22 cellular contexts compared by ENCODE assay signal in the genomic region with DNA sequence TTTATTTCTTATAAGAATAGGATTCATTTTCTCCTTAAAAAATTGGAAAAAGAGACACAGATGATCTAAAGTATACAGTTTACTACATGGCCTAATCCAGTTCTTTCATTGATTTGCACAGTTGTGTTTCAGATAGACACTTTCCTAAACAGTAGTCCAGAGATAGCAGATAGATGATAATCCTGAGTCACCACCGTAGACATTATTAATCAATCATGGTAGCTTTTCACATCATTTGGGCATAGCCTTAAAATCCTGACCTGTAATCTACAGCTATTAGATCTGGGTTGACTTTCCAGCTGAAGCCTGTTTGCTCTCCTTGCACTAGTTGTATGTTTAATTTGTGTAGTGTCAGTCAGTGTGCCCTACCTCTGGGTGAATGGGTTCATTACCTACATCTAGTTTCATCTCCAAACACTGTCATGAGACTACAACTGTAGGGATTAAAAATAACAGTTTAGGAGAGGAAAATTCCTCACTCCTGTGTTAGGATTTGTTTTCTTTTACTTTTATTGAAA. TPM values are rescaled to one million over a fixed set of nuclear protein-coding genes. Genes with fewer than 3 reads are reported as not detected.
A peak's percentile ranks its signal among the peaks of the same experiment; 100 is the strongest.
DNase-seq lines count a peak whose midpoint lies in the region; ATAC-seq, FAIRE-seq and TF ChIP-seq lines count a peak whose summit lies in the region.
"Had no signal": no experiment of that assay in that cellular context is flagged by ENCODE, and none has a peak within 500 bp of the region (broad histone marks: within the 10 kb centered on the region; RNA-seq: fewer than 3 reads in every experiment).

No MANE protein-coding gene starts in this region.

- TF ChIP-seq EP300 in HepG2 (IDR thresholded peaks at IDR 0.05; ENCODE audit: low read depth in 2 of 2, low read length in 2 of 2) (no peak), HepG2 (CRISPR knock-in tag; IDR thresholded peaks at IDR 0.05; ENCODE audit: borderline replicate concordance) (no peak)

- no peak for TF ChIP-seq POLR2A in right lobe of liver (IDR thresholded peaks at IDR 0.05)
- no peak for TF ChIP-seq POLR2A in HepG2 (IDR thresholded peaks at IDR 0.05; ENCODE audit: insufficient read depth in 1 of 2, low read depth in 2 of 2, low read length in 2 of 2)
- no peak for TF ChIP-seq POLR2A in H54 (IDR thresholded peaks at IDR 0.05; ENCODE audit: low read depth, low read length)

- H3K27ac ChIP-seq in right lobe of liver, result no peak overlapping the region
- no peak overlapping the region for H3K27ac ChIP-seq in HepG2 (ENCODE audit: extremely low read length, insufficient read depth, low read length)
- H3K27ac ChIP-seq in Karpas-422 (ENCODE audit: low read length), result no peak overlapping the region
- H3K27ac ChIP-seq: BLaER1, HL-60 had no signal

- FAIRE-seq in HepG2 (lab: Jason Lieb, UNC) (no peak), H54 (lab: Jason Lieb, UNC) (no peak)
- FAIRE-seq: G401.6 had no signal

- H3K27me3 ChIP-seq in right lobe of liver (no peaks in the 10 kb centered on the region), HepG2 (ENCODE audit: control insufficient read depth in 1 of 2, insufficient read depth in 2 of 2, low read length in 2 of 2) (no peaks in the 10 kb centered on the region), Karpas-422 (ENCODE audit: low read length) (no peaks in the 10 kb centered on the region)
- H3K27me3 ChIP-seq: BLaER1 had no signal

- H3K79me2 ChIP-seq in HepG2 (ENCODE audit: insufficient read depth, low read length), result no peaks in the 10 kb centered on the region
- no peaks in the 10 kb centered on the region for H3K79me2 ChIP-seq in Karpas-422 (ENCODE audit: low read length)

- H3K4me3 Mint-ChIP-seq in stimulated activated memory B cell treated with anti-CD40 and anti-IgM and Interleukin-4, amounts not matched to agents 10 μg/mL and 1 μg/mL and 100 μg/mL, for 72 hours, result no peak overlapping the region
- H3K4me3 Mint-ChIP-seq: CD14-positive monocyte; CD4-positive, alpha-beta memory T cell; H9; IgD-negative memory B cell had no signal

- POLR2A ChIA-PET in HepG2 (lab: Yijun Ruan, JAX), result no interaction called here

- H3K9ac ChIP-seq in HepG2 (ENCODE audit: insufficient read depth, low read depth, low read length) (no peak overlapping the region), Karpas-422 (ENCODE audit: low read length) (no peak overlapping the region)
- H3K9ac ChIP-seq: BLaER1 had no signal

- H3K4me3 ChIP-seq in right lobe of liver (no peak overlapping the region), HepG2 (replicated peaks in 1 of 3; ENCODE audit: insufficient read depth in 1 of 3, low read depth in 2 of 3, low read length in 3 of 3) (no peak overlapping the region), Karpas-422 (ENCODE audit: low read length) (no peak overlapping the region)
- H3K4me3 ChIP-seq: BLaER1 had no signal

- in situ Hi-C loops in HepG2 (cut with HindIII; ENCODE audit: extremely low pct_ligation_motif_present, low pct_unique_long_range_greater_than_20kb), result loop anchor here (5.0 kb wide), 1 partner anchor 132 kb away; no protein-coding TSS in a partner anchor

- CTCF ChIA-PET in HepG2 (lab: Yijun Ruan, JAX; ENCODE audit: low intra/inter-chr PET ratio, low total read pairs), result interaction anchor here (3.0 kb wide), 1 partner anchor 134 kb away, joined by 31 read pairs; no protein-coding TSS in a partner anchor

- H2AFZ ChIP-seq in HepG2 (ENCODE audit: low read length) (no peak overlapping the region), Karpas-422 (ENCODE audit: low read length) (no peak overlapping the region)

- BruUV-seq in HepG2 (replicated peaks; lab: Mats Ljungman, UMichigan), result no TSS peak

- ATAC-seq in right lobe of liver, result peak; percentile 45 to 67 (median 62)
- ATAC-seq in HepG2, result no peak
- ATAC-seq in left lobe of liver, result peak; percentile 51
- ATAC-seq in stimulated activated memory B cell treated with anti-CD40 and anti-IgM and Interleukin-4, amounts not matched to agents 10 μg/mL and 1 μg/mL and 100 μg/mL, for 72 hours, result no peak

- intact Hi-C loops in right lobe of liver (cut with DNase I) (loop anchor here (10.0 kb wide), 2 partner anchors 135 to 145 kb away; no protein-coding TSS in a partner anchor), HepG2 (cut with micrococcal nuclease; ENCODE audit: unreplicated experiment) (loop anchor here (2.0 kb wide), 1 partner anchor 37 kb away; no protein-coding TSS in a partner anchor)

- H3K27me3 Mint-ChIP-seq in stimulated activated memory B cell treated with anti-CD40 and anti-IgM and Interleukin-4, amounts not matched to agents 10 μg/mL and 1 μg/mL and 100 μg/mL, for 72 hours, result no peaks in the 10 kb centered on the region

- H3K4me1 Mint-ChIP-seq in stimulated activated memory B cell treated with anti-CD40 and anti-IgM and Interleukin-4, amounts not matched to agents 10 μg/mL and 1 μg/mL and 100 μg/mL, for 72 hours, result peaks cover 10% of the 10 kb centered on the region
- H3K4me1 Mint-ChIP-seq: CD4-positive, alpha-beta memory T cell had no signal

- no peak for TF ChIP-seq CTCF in right lobe of liver (IDR thresholded peaks at IDR 0.05)
- no peak for TF ChIP-seq CTCF in HepG2 (CRISPR knock-in tag; IDR thresholded peaks at IDR 0.05)
- no peak for TF ChIP-seq CTCF in GM10266 (IDR thresholded peaks at IDR 0.05; ENCODE audit: control insufficient read depth, insufficient read depth, low read depth, missing control alignments)

- H3K36me3 ChIP-seq in right lobe of liver, result no peaks in the 10 kb centered on the region
- H3K36me3 ChIP-seq in HepG2 (replicated peaks in 1 of 2; ENCODE audit: control insufficient read depth in 1 of 2, insufficient read depth in 2 of 2, low read length in 2 of 2), result no peaks in the 10 kb centered on the region
- H3K36me3 ChIP-seq in Karpas-422 (ENCODE audit: insufficient read depth, low read length), result no peaks in the 10 kb centered on the region
- H3K36me3 ChIP-seq: BLaER1 had no signal

- no peaks in the 10 kb centered on the region for H4K20me1 ChIP-seq in HepG2 (ENCODE audit: insufficient read depth, low read length)
- no peaks in the 10 kb centered on the region for H4K20me1 ChIP-seq in Karpas-422 (ENCODE audit: insufficient read depth, low read depth, low read length)
- H4K20me1 ChIP-seq: BLaER1 had no signal

- no peak overlapping the region for H3K27ac Mint-ChIP-seq in stimulated activated memory B cell treated with anti-CD40 and anti-IgM and Interleukin-4, amounts not matched to agents 10 μg/mL and 1 μg/mL and 100 μg/mL, for 72 hours
- H3K27ac Mint-ChIP-seq: CD4-positive, alpha-beta memory T cell; H9; IgD-negative memory B cell had no signal

- no peaks in the 10 kb centered on the region for H3K36me3 Mint-ChIP-seq in stimulated activated memory B cell treated with anti-CD40 and anti-IgM and Interleukin-4, amounts not matched to agents 10 μg/mL and 1 μg/mL and 100 μg/mL, for 72 hours
- H3K36me3 Mint-ChIP-seq: CD14-positive monocyte; CD4-positive, alpha-beta memory T cell; IgD-negative memory B cell had no signal

- no peaks in the 10 kb centered on the region for H3K9me3 Mint-ChIP-seq in stimulated activated memory B cell treated with anti-CD40 and anti-IgM and Interleukin-4, amounts not matched to agents 10 μg/mL and 1 μg/mL and 100 μg/mL, for 72 hours

- H3K9me2 ChIP-seq in Karpas-422 (replicated peaks; ENCODE audit: insufficient read depth, low read length), result no peaks in the 10 kb centered on the region

- no peak for TF ChIP-seq RAD21 in HepG2 (CRISPR knock-in tag; IDR thresholded peaks at IDR 0.05)

- no peaks in the 10 kb centered on the region for H3K9me3 ChIP-seq in right lobe of liver
- H3K9me3 ChIP-seq in HepG2 (ENCODE audit: low read length), result no peaks in the 10 kb centered on the region
- no peaks in the 10 kb centered on the region for H3K9me3 ChIP-seq in Karpas-422 (ENCODE audit: low read length)
- H3K9me3 ChIP-seq: BLaER1 had no signal

- H3K4me2 ChIP-seq in HepG2 (ENCODE audit: low read depth, low read length) (no peak overlapping the region), Karpas-422 (ENCODE audit: low read depth, low read length, poor library complexity, severe bottlenecking) (no peak overlapping the region)
- H3K4me2 ChIP-seq: BLaER1 had no signal

- DNase-seq in right lobe of liver, result no peak
- DNase-seq in HepG2 (ENCODE audit: low spot score), result no peak
- peak; percentile 35 for DNase-seq in Karpas-422
- no peak for DNase-seq in left lobe of liver (ENCODE audit: low spot score)
- no peak for DNase-seq in DMS153 treated with DMSO at 0.1 percent for 48 hours (lab: John Stamatoyannopoulos, UW; ENCODE audit: unreplicated experiment)
- no peak for DNase-seq in GM10266 (ENCODE audit: extremely low spot score)
- no peak for DNase-seq in H54 (ENCODE audit: insufficient read length, low spot score)
- DNase-seq: 8988T; CD4-positive, alpha-beta memory T cell; DMS 273 treated with DMSO at 0.1 percent for 48 hours; GOT3; H9; KG1 had no signal

- 31% methylated on average over 1 of the region's 1 CpG for WGBS in right lobe of liver (ENCODE audit: insufficient coverage, low coverage, low lambda C conversion rate, missing lambda C conversion rate)
- WGBS in HepG2 (ENCODE audit: low lambda C conversion rate), result 79% methylated on average over 1 of the region's 1 CpG

- peaks cover 0 to 10% (median 3%) of the 10 kb centered on the region in 4 donors for H3K4me1 ChIP-seq in right lobe of liver
- H3K4me1 ChIP-seq in HepG2 (ENCODE audit: insufficient read depth, low read length), result peaks cover 21% of the 10 kb centered on the region
- peaks cover 8% of the 10 kb centered on the region for H3K4me1 ChIP-seq in Karpas-422 (ENCODE audit: low read length)

RNA-seq across cellular contexts. Expression of a gene that starts 14.1 kb away (rescaled TPM):
- total RNA-seq in right lobe of liver (not detected), HepG2 (2016; rRNA removed; fragmentation: Illumina TruSeq; extraction: Trizol) (not detected in 2 replicates), left lobe of liver (not detected)
- total RNA-seq in HepG2 (2016; cell fraction: cytosol; rRNA removed; fragmentation: Illumina TruSeq; extraction: Trizol; ENCODE audit: low read depth), result not detected in 2 replicates
- not detected in 2 replicates for total RNA-seq in HepG2 (2016; cell fraction: insoluble cytoplasmic fraction; rRNA removed; fragmentation: Illumina TruSeq; extraction: Trizol)
- not detected in 2 replicates for total RNA-seq in HepG2 (2016; cell fraction: membrane; rRNA removed; fragmentation: Illumina TruSeq; extraction: Trizol)
- total RNA-seq in HepG2 (2016; cell fraction: nucleus; rRNA removed; fragmentation: Illumina TruSeq; extraction: Trizol), result not detected in 2 replicates
- polyA plus RNA-seq in HepG2 (2011; rRNA removed), result 0.01 TPM in 1 of 2 replicates, not detected in the other
- not detected in 2 replicates for polyA plus RNA-seq in HepG2 (2011; cell fraction: cytosol; rRNA removed)
- not detected in 2 replicates for polyA plus RNA-seq in HepG2 (2011; cell fraction: nucleus; rRNA removed)
- polyA plus RNA-seq in HepG2 (2012), result not detected in 2 replicates
- polyA plus RNA-seq in HepG2 (2016; cell fraction: cytosol; fragmentation: Illumina TruSeq; extraction: Trizol; ENCODE audit: low read depth), result not detected in 2 replicates
- not detected in 2 replicates for polyA plus RNA-seq in HepG2 (2016; cell fraction: insoluble cytoplasmic fraction; fragmentation: Illumina TruSeq; extraction: Trizol; ENCODE audit: low read depth)
- polyA plus RNA-seq in HepG2 (2016; cell fraction: membrane; fragmentation: Illumina TruSeq; extraction: Trizol; ENCODE audit: low read depth), result not detected in 2 replicates
- not detected in 2 replicates for polyA plus RNA-seq in HepG2 (2016; cell fraction: nucleus; fragmentation: Illumina TruSeq; extraction: Trizol; ENCODE audit: insufficient read depth, low read depth)
- not detected in 2 replicates for polyA minus RNA-seq in HepG2 (2011; rRNA and poly(A)+ RNA removed; ENCODE audit: low replicate concordance)
- polyA minus RNA-seq in HepG2 (2011; cell fraction: cytosol; rRNA and poly(A)+ RNA removed), result not detected in 2 replicates
- polyA minus RNA-seq in HepG2 (2011; cell fraction: nucleus; rRNA and poly(A)+ RNA removed), result not detected in 2 replicates
- total RNA-seq in Karpas-422 (2014; rRNA removed; shearing (Covaris generic); ENCODE audit: low replicate concordance), result not detected in 2 replicates
- total RNA-seq: A673; CD4-positive, alpha-beta memory T cell; H9; HT1080 had no signal
- polyA plus RNA-seq: AG04450; CD14-positive monocyte; CD4-positive, alpha-beta memory T cell; IgD-negative memory B cell had no signal

RNA-seq across cellular contexts. Expression of a gene that starts 38.0 kb away (rescaled TPM):
- total RNA-seq in right lobe of liver (1,000 to 10,000 TPM in 2 of 6 experiments, 100 to 1,000 TPM in 4; 817 to 1,434 (median 907) TPM), HepG2 (2016; rRNA removed; fragmentation: Illumina TruSeq; extraction: Trizol) (356 and 411 TPM in 2 replicates), left lobe of liver (984 TPM)
- 374 and 466 TPM in 2 replicates for total RNA-seq in HepG2 (2016; cell fraction: cytosol; rRNA removed; fragmentation: Illumina TruSeq; extraction: Trizol; ENCODE audit: low read depth)
- 373 and 443 TPM in 2 replicates for total RNA-seq in HepG2 (2016; cell fraction: insoluble cytoplasmic fraction; rRNA removed; fragmentation: Illumina TruSeq; extraction: Trizol)
- total RNA-seq in HepG2 (2016; cell fraction: membrane; rRNA removed; fragmentation: Illumina TruSeq; extraction: Trizol), result 360 and 432 TPM in 2 replicates
- total RNA-seq in HepG2 (2016; cell fraction: nucleus; rRNA removed; fragmentation: Illumina TruSeq; extraction: Trizol), result 129 and 140 TPM in 2 replicates
- 215 and 233 TPM in 2 replicates for polyA plus RNA-seq in HepG2 (2011; rRNA removed)
- 375 and 416 TPM in 2 replicates for polyA plus RNA-seq in HepG2 (2011; cell fraction: cytosol; rRNA removed)
- 94.1 and 130 TPM in 2 replicates for polyA plus RNA-seq in HepG2 (2011; cell fraction: nucleus; rRNA removed)
- 216 and 218 TPM in 2 replicates for polyA plus RNA-seq in HepG2 (2012)
- 479 and 611 TPM in 2 replicates for polyA plus RNA-seq in HepG2 (2016; cell fraction: cytosol; fragmentation: Illumina TruSeq; extraction: Trizol; ENCODE audit: low read depth)
- polyA plus RNA-seq in HepG2 (2016; cell fraction: insoluble cytoplasmic fraction; fragmentation: Illumina TruSeq; extraction: Trizol; ENCODE audit: low read depth), result 473 and 479 TPM in 2 replicates
- polyA plus RNA-seq in HepG2 (2016; cell fraction: membrane; fragmentation: Illumina TruSeq; extraction: Trizol; ENCODE audit: low read depth), result 378 and 460 TPM in 2 replicates
- polyA plus RNA-seq in HepG2 (2016; cell fraction: nucleus; fragmentation: Illumina TruSeq; extraction: Trizol; ENCODE audit: insufficient read depth, low read depth), result 240 and 246 TPM in 2 replicates
- 0.14 and 63.3 TPM in 2 replicates for polyA minus RNA-seq in HepG2 (2011; rRNA and poly(A)+ RNA removed; ENCODE audit: low replicate concordance)
- polyA minus RNA-seq in HepG2 (2011; cell fraction: cytosol; rRNA and poly(A)+ RNA removed), result 74.5 and 95.0 TPM in 2 replicates
- 40.4 and 58.9 TPM in 2 replicates for polyA minus RNA-seq in HepG2 (2011; cell fraction: nucleus; rRNA and poly(A)+ RNA removed)
- 43.5 and 50.9 TPM in 2 replicates for total RNA-seq in Karpas-422 (2014; rRNA removed; shearing (Covaris generic); ENCODE audit: low replicate concordance)

Comparison
In these comparisons a context has a peak if more than half of its experiments do, and no peak if none do; other contexts are left out.
1. ATAC-seq: peak in right lobe of liver (4 of 4) and left lobe of liver (single experiment); none in HepG2 (single experiment) and stimulated activated memory B cell treated with anti-CD40 and anti-IgM and Interleukin-4, amounts not matched to agents 10 μg/mL and 1 μg/mL and 100 μg/mL, for 72 hours (single experiment).